In genomic region chr5:42553461-42553860, GRCh38 we compare ENCODE assay signal across 17 cellular contexts.
DNase-seq lines count a peak whose midpoint lies in the region; ATAC-seq, FAIRE-seq and TF ChIP-seq lines count a peak whose summit lies in the region.
"Had no signal": no experiment of that assay in that cellular context is flagged by ENCODE, and none has a peak within 500 bp of the region (broad histone marks: within the 10 kb centered on the region; RNA-seq: fewer than 3 reads in every experiment).

No MANE protein-coding gene starts in this region.

- TF ChIP-seq RAD21 in liver (IDR thresholded peaks at IDR 0.05) (no peak), HepG2 (CRISPR knock-in tag; IDR thresholded peaks at IDR 0.05) (no peak)

- no peaks in the 10 kb centered on the region for H3K79me2 ChIP-seq in HepG2 (ENCODE audit: insufficient read depth, low read length)

- H3K9me3 ChIP-seq in liver (ENCODE audit: control insufficient read depth in 4 of 4, low read length in 3 of 4) (no peaks in the 10 kb centered on the region), HepG2 (ENCODE audit: low read length) (no peaks in the 10 kb centered on the region), right lobe of liver (no peaks in the 10 kb centered on the region), psoas muscle (no peaks in the 10 kb centered on the region), lower lobe of right lung (no peaks in the 10 kb centered on the region)
- H3K9me3 ChIP-seq: Caco-2 had no signal

- ATAC-seq in HepG2 (no peak), right lobe of liver (no peak), psoas muscle (no peak), HG03280 (IDR thresholded peaks at IDR 0.05; ENCODE audit: unreplicated experiment) (no peak), lower lobe of right lung (no peak)

- intact Hi-C loops in HepG2 (cut with micrococcal nuclease; ENCODE audit: unreplicated experiment) (no loop called here), right lobe of liver (cut with DNase I) (no loop called here), psoas muscle (cut with DNase I) (no loop called here), lower lobe of right lung (cut with DNase I) (no loop called here)

- TF ChIP-seq EP300 in HepG2 (IDR thresholded peaks at IDR 0.05; ENCODE audit: low read depth in 2 of 2, low read length in 2 of 2) (no peak), HepG2 (CRISPR knock-in tag; IDR thresholded peaks at IDR 0.05; ENCODE audit: borderline replicate concordance) (no peak)

- H3K27ac ChIP-seq in liver (ENCODE audit: low read depth in 1 of 2, low read length in 2 of 2) (peak overlapping the region; percentile 70 to 75), HepG2 (ENCODE audit: extremely low read length, insufficient read depth, low read length) (no peak overlapping the region), right lobe of liver (peak overlapping the region; percentile 46 to 83 (median 65)), psoas muscle (peak overlapping the region; percentile 84), lower lobe of right lung (no peak overlapping the region)

- CTCF ChIA-PET in HepG2 (lab: Yijun Ruan, JAX; ENCODE audit: low intra/inter-chr PET ratio, low total read pairs): no interaction called here

- no peaks in the 10 kb centered on the region for H4K20me1 ChIP-seq in HepG2 (ENCODE audit: insufficient read depth, low read length)

- no peak overlapping the region for H3K4me2 ChIP-seq in HepG2 (ENCODE audit: low read depth, low read length)

- TF ChIP-seq CTCF in liver (IDR thresholded peaks at IDR 0.05; ENCODE audit: low read depth, low read length, missing input control) (no peak), HepG2 (CRISPR knock-in tag; IDR thresholded peaks at IDR 0.05) (no peak), right lobe of liver (IDR thresholded peaks at IDR 0.05) (no peak), psoas muscle (IDR thresholded peaks at IDR 0.05) (no peak), lower lobe of right lung (IDR thresholded peaks at IDR 0.05) (no peak)

- POLR2A ChIA-PET in HepG2 (lab: Yijun Ruan, JAX): no interaction called here

- WGBS in liver: 66% methylated on average over 4 of the region's 4 CpGs
- WGBS in HepG2 (ENCODE audit: low lambda C conversion rate): 48% methylated on average over 4 of the region's 4 CpGs
- WGBS in right lobe of liver (ENCODE audit: insufficient coverage, low coverage, low lambda C conversion rate, missing lambda C conversion rate): 48% methylated on average over 4 of the region's 4 CpGs
- WGBS in psoas muscle, 3 donors: 54 to 88% (median 80%) methylated on average over 4 of the region's 4 CpGs

- DNase-seq in HepG2 (ENCODE audit: low spot score) (no peak), right lobe of liver (no peak), psoas muscle (no peak), foreskin melanocyte (no peak), lower lobe of right lung (no peak)
- DNase-seq: C1 segment of cervical spinal cord; Caco-2; CD4-positive, CD25-positive, alpha-beta regulatory T cell; DMS153; DMS79; GDM1; GOT3; H9 had no signal

- in situ Hi-C loops in HepG2 (cut with HindIII; ENCODE audit: extremely low pct_ligation_motif_present, low pct_unique_long_range_greater_than_20kb): no loop called here

- BruUV-seq in HepG2 (replicated peaks; lab: Mats Ljungman, UMichigan): no TSS peak

- H3K4me3 ChIP-seq in liver (ENCODE audit: low read depth in 1 of 3, low read length in 3 of 3) (peak overlapping the region in 1 of 3 donors; percentile 38), HepG2 (replicated peaks in 1 of 3; ENCODE audit: insufficient read depth in 1 of 3, low read depth in 2 of 3, low read length in 3 of 3) (no peak overlapping the region), right lobe of liver (no peak overlapping the region), psoas muscle (no peak overlapping the region), lower lobe of right lung (no peak overlapping the region)

- TF ChIP-seq POLR2A in HepG2 (IDR thresholded peaks at IDR 0.05; ENCODE audit: insufficient read depth in 1 of 2, low read depth in 2 of 2, low read length in 2 of 2): no peak
- no peak for TF ChIP-seq POLR2A in right lobe of liver (IDR thresholded peaks at IDR 0.05)

- no peak for FAIRE-seq in HepG2 (lab: Jason Lieb, UNC)
- FAIRE-seq: GM12892, GM18507 had no signal

- H3K27me3 ChIP-seq in liver (ENCODE audit: control insufficient read depth in 4 of 4, insufficient read depth in 4 of 4, low read length in 3 of 4) (no peaks in the 10 kb centered on the region), HepG2 (ENCODE audit: control insufficient read depth in 1 of 2, insufficient read depth in 2 of 2, low read length in 2 of 2) (no peaks in the 10 kb centered on the region), right lobe of liver (no peaks in the 10 kb centered on the region), psoas muscle (ENCODE audit: insufficient read depth in 3 of 3, low read length in 2 of 3) (no peaks in the 10 kb centered on the region), lower lobe of right lung (ENCODE audit: low read depth) (no peaks in the 10 kb centered on the region)

- H3K4me1 ChIP-seq in liver (ENCODE audit: control insufficient read depth in 4 of 4, insufficient read depth in 4 of 4, low read length in 3 of 4) (peaks cover 27 to 64% (median 36%) of the 10 kb centered on the region in 4 donors), HepG2 (ENCODE audit: insufficient read depth, low read length) (no peaks in the 10 kb centered on the region), right lobe of liver (peaks cover 0 to 92% (median 21%) of the 10 kb centered on the region in 4 donors), psoas muscle (peaks cover 38% of the 10 kb centered on the region), lower lobe of right lung (no peaks in the 10 kb centered on the region)
- H3K4me1 ChIP-seq: Caco-2 had no signal

- H3K36me3 ChIP-seq in liver (ENCODE audit: control insufficient read depth in 4 of 4, insufficient read depth in 3 of 4, low read depth in 1 of 4, low read length in 3 of 4) (no peaks in the 10 kb centered on the region), HepG2 (replicated peaks in 1 of 2; ENCODE audit: control insufficient read depth in 1 of 2, insufficient read depth in 2 of 2, low read length in 2 of 2) (no peaks in the 10 kb centered on the region), right lobe of liver (no peaks in the 10 kb centered on the region), psoas muscle (ENCODE audit: insufficient read depth in 1 of 2, low read depth in 1 of 2) (no peaks in the 10 kb centered on the region), lower lobe of right lung (no peaks in the 10 kb centered on the region)

- peak overlapping the region in 1 of 2 donors; percentile 6 for H3K9ac ChIP-seq in liver (ENCODE audit: low read depth in 1 of 2, low read length in 2 of 2)
- no peak overlapping the region for H3K9ac ChIP-seq in HepG2 (ENCODE audit: insufficient read depth, low read depth, low read length)

- no peak overlapping the region for H2AFZ ChIP-seq in HepG2 (ENCODE audit: low read length)

TF ChIP-seq in liver, 16 proteins besides CTCF, POLR2A, EP300 and RAD21 (continues in another document):
- no peak for TF ChIP-seq SP1 (IDR thresholded peaks at IDR 0.05)
- no peak for TF ChIP-seq FOXA1 (IDR thresholded peaks at IDR 0.05)
- no peak for TF ChIP-seq FOXA2 (IDR thresholded peaks at IDR 0.05)
- no peak for TF ChIP-seq HNF4G (IDR thresholded peaks at IDR 0.05)
- TF ChIP-seq ATF3 (IDR thresholded peaks at IDR 0.05): no peak

TF ChIP-seq in HepG2, 621 proteins besides CTCF, POLR2A, EP300 and RAD21:
- TF ChIP-seq BRCA1 (CRISPR knock-in tag; IDR thresholded peaks at IDR 0.05) (no peak), ZNF552 (CRISPR knock-in tag; IDR thresholded peaks at IDR 0.05; ENCODE audit: borderline replicate concordance) (no peak), RAD51 (IDR thresholded peaks at IDR 0.05; ENCODE audit: borderline replicate concordance) (no peak), TEF (CRISPR knock-in tag; IDR thresholded peaks at IDR 0.05) (no peak), STAG1 (CRISPR knock-in tag; IDR thresholded peaks at IDR 0.05) (no peak), GTF3A (CRISPR knock-in tag; conservative IDR thresholded peaks at IDR 0.05) (no peak)

Comparison
In these comparisons a context has a peak if more than half of its experiments do, and no peak if none do; other contexts are left out.
1. H3K27ac ChIP-seq: peak in liver (2 of 2), right lobe of liver (3 of 3) and psoas muscle (single experiment); none in HepG2 (single experiment) and lower lobe of right lung (single experiment).